8 cellular contexts compared by ENCODE assay signal in genomic region chr14:105093426-105094192, GRCh38. TPM values are rescaled to one million over a fixed set of nuclear protein-coding genes. Genes with fewer than 3 reads are reported as not detected.
DNase-seq lines count a peak whose midpoint lies in the region; ATAC-seq, FAIRE-seq and TF ChIP-seq lines count a peak whose summit lies in the region.

No MANE protein-coding gene starts in this region.

- peaks cover 15% of the 10 kb centered on the region; the same call in 1 of the 2 replicates for H3K4me1 ChIP-seq in HUES64 (ENCODE audit: insufficient read depth, low read length)

- DNase-seq in AG09309 (ENCODE audit: low read depth) (no peak), GM19239 (ENCODE audit: insufficient read length, low spot score) (peak; percentile 94), T-helper 22 cell (ENCODE audit: low read depth) (peak; percentile 30), iPS-NIHi11 (ENCODE audit: low spot score) (peak; percentile 98)
- DNase-seq in stimulated activated CD4-positive, alpha-beta T cell treated with anti-CD3 and anti-CD28 coated beads, Interleukin-12 subunit alpha, Interleukin-12 subunit beta, amount 100 ng/mL, for 48 hours (ENCODE audit: low read depth in 2 of 3, low spot score in 1 of 3): peak; percentile 61 to 78 (median 76)

- peaks cover under 1 to 3% (median 3%) of the 10 kb centered on the region in 5 experiments for H3K9me3 Mint-ChIP-seq in brain

- TF ChIP-seq CTCF in AG09309 (IDR thresholded peaks at IDR 0.05; ENCODE audit: control insufficient read depth, insufficient read depth, low read depth, low read length, missing control alignments) (peak; percentile 46), brain (conservative IDR thresholded peaks at IDR 0.05) (peak; percentile 59 to 74)

- H3K27me3 Mint-ChIP-seq in brain: peaks cover 59% of the 10 kb centered on the region

- peaks cover 4% of the 10 kb centered on the region; the same call in 1 of the 2 replicates for H3K9me3 ChIP-seq in HUES64 (ENCODE audit: insufficient read depth, low read depth, low read length)

- peak; percentile 87 for FAIRE-seq in GM19239 (lab: Jason Lieb, UNC)

- peak overlapping the region; percentile 70 to 76 (median 74) for H3K4me3 Mint-ChIP-seq in brain

- H3K27ac ChIP-seq in HUES64 (ENCODE audit: low read depth, low read length): no peak overlapping the region

- peak overlapping the region; percentile 48 for H3K9ac ChIP-seq in HUES64 (ENCODE audit: low read depth, low read length)

- no peaks in the 10 kb centered on the region for H3K36me3 Mint-ChIP-seq in brain

- peak overlapping the region in 1 of 5 experiments; percentile 43 for H3K27ac Mint-ChIP-seq in brain

- no peak for ATAC-seq in GM18517 (IDR thresholded peaks at IDR 0.05; ENCODE audit: unreplicated experiment)

- peaks cover 33% of the 10 kb centered on the region for H3K27me3 ChIP-seq in HUES64 (ENCODE audit: insufficient read depth, low read length)

- no peaks in the 10 kb centered on the region for H3K36me3 ChIP-seq in HUES64 (ENCODE audit: insufficient read depth, low read length)

- H3K4me1 Mint-ChIP-seq in brain: peaks cover 22% of the 10 kb centered on the region

- H3K4me3 ChIP-seq in AG09309 (ENCODE audit: control insufficient read depth, low read depth, low read length) (peak overlapping the region; percentile 64), HUES64 (ENCODE audit: low read length) (peak overlapping the region; percentile 63)

- 1% methylated on average over 77 of the region's 77 CpGs for WGBS in HUES64

RNA-seq across cellular contexts. Expression of gene GPR132, which starts 28.4 kb away (rescaled TPM):
- polyA plus RNA-seq in HUES64 (2013, experiment 1 of 2): 0.15 TPM
- not detected for polyA plus RNA-seq in HUES64 (2013, experiment 2 of 2)
- 0.14 TPM for polyA plus RNA-seq in brain (ENCODE audit: insufficient read depth, low read depth, low replicate concordance)
